ENCODE assay signal across 11 cellular contexts in the genomic region with DNA sequence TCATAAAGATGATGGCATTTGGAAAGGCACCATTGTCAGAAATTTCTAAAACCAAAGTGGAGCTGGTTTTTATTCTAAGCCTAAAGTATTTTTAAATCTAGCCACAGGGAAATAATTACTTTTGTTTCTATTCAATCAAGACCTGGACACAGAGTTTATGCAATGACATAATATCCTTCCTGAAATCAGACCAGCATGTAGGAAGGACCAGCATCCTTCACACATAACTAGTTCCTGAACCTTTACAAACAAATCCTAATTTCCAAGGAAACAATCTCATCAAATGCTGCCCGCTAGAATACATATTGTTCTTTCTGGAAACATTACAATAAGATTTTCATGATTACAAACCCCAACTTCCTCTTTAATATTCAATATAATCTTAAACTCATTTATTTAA. TPM values are rescaled to one million over a fixed set of nuclear protein-coding genes. Genes with fewer than 3 reads are reported as not detected.
DNase-seq lines count a peak whose midpoint lies in the region; ATAC-seq, FAIRE-seq and TF ChIP-seq lines count a peak whose summit lies in the region.
"Had no signal": no experiment of that assay in that cellular context is flagged by ENCODE, and none has a peak within 500 bp of the region (broad histone marks: within the 10 kb centered on the region; RNA-seq: fewer than 3 reads in every experiment).

No MANE protein-coding gene starts in this region.

- no peaks in the 10 kb centered on the region for H4K20me1 ChIP-seq in H9 (ENCODE audit: control insufficient read depth, insufficient read depth, insufficient read length)

- TF ChIP-seq POLR2A in breast epithelium (IDR thresholded peaks at IDR 0.05), result no peak

- H3K27me3 Mint-ChIP-seq in H9 (ENCODE audit: low read depth) (no peaks in the 10 kb centered on the region; the same call in 1 of the 2 replicates), WTC11 (ENCODE audit: low read depth) (no peaks in the 10 kb centered on the region)

- H3K4me3 Mint-ChIP-seq in H9, result no peak overlapping the region
- no peak overlapping the region for H3K4me3 Mint-ChIP-seq in WTC11

- no peak overlapping the region for H4K5ac ChIP-seq in H9 (ENCODE audit: insufficient read length, low read depth, low read length)

- H3K23ac ChIP-seq in H9 (ENCODE audit: insufficient read length, low read depth, low read length), result no peak overlapping the region

- H3K23me2 ChIP-seq in H9 (ENCODE audit: insufficient read length, low read depth, low read length, poor library complexity, severe bottlenecking), result peaks cover 4% of the 10 kb centered on the region

- no peak overlapping the region for H3K56ac ChIP-seq in H9 (ENCODE audit: insufficient read length, low read depth, low read length)

- H4K8ac ChIP-seq in H9 (replicated peaks; ENCODE audit: insufficient read length, low read depth, low read length), result no peak overlapping the region

- no peak overlapping the region for H3K4ac ChIP-seq in H9 (ENCODE audit: low read depth, low read length)

- H3K4me1 Mint-ChIP-seq in H9, result peaks cover 25 to 29% of the 10 kb centered on the region in 2 experiments
- peaks cover 25% of the 10 kb centered on the region for H3K4me1 Mint-ChIP-seq in WTC11

- WGBS in H9 (ENCODE audit: extremely low coverage, insufficient read length, low lambda C conversion rate), result 100% methylated on average over 1 of the region's 1 CpG

- H2BK5ac ChIP-seq in H9 (ENCODE audit: insufficient read length, low read length), result no peak overlapping the region

- TF ChIP-seq CTCF in HFF-Myc (IDR thresholded peaks at IDR 0.05; ENCODE audit: low read depth, low read length, missing control alignments) (no peak), breast epithelium (IDR thresholded peaks at IDR 0.05) (no peak), kidney (IDR thresholded peaks at IDR 0.05; ENCODE audit: borderline replicate concordance, extremely low read depth, insufficient read depth) (no peak), H9 (conservative IDR thresholded peaks at IDR 0.05) (no peak), WTC11 (IDR thresholded peaks at IDR 0.05) (no peak)

- H3K9me3 ChIP-seq in breast epithelium (no peaks in the 10 kb centered on the region), kidney (ENCODE audit: control insufficient read depth in 1 of 2, low read length in 2 of 2) (no peaks in the 10 kb centered on the region), skeletal muscle tissue (ENCODE audit: control insufficient read depth in 3 of 3, low read length in 3 of 3) (no peaks in the 10 kb centered on the region), H9 (ENCODE audit: control insufficient read depth, low read depth, low read length) (no peaks in the 10 kb centered on the region)
- no peaks in the 10 kb centered on the region for H3K9me3 ChIP-seq in effector memory CD4-positive, alpha-beta T cell (ENCODE audit: control insufficient read depth, low read length)

- H3K79me2 ChIP-seq in H9 (ENCODE audit: insufficient read depth, low read length), result no peaks in the 10 kb centered on the region

- H3K27ac Mint-ChIP-seq in H9 (no peak overlapping the region), WTC11 (no peak overlapping the region)

- DNase-seq in HFF-Myc (ENCODE audit: extremely low read depth, low read depth) (no peak), breast epithelium (ENCODE audit: low spot score in 2 of 2) (no peak), kidney (no peak), H9 (no peak), WTC11 (ENCODE audit: low spot score) (no peak)
- DNase-seq in effector memory CD4-positive, alpha-beta T cell, result no peak
- DNase-seq: activated T-cell treated with anti-CD3 and anti-CD28 coated beads for 4 hours, DMS79 treated with DMSO at 0.1 percent for 48 hours, NCI-H1105 had no signal

- H3K9ac ChIP-seq in kidney (ENCODE audit: low read length in 2 of 2), result peak overlapping the region in 1 of 2 donors; percentile 99
- peak overlapping the region; percentile 9 to 98 (median 83) for H3K9ac ChIP-seq in skeletal muscle tissue (ENCODE audit: low read depth in 1 of 3, low read length in 3 of 3)
- H3K9ac ChIP-seq in H9 (ENCODE audit: extremely low read depth, insufficient read length, low read length), result no peak overlapping the region

- intact Hi-C loops in breast epithelium (cut with DNase I; ENCODE audit: low total_unique reads), result no loop called here
- intact Hi-C loops in kidney (cut with DNase I), result no loop called here

- H3K4me2 ChIP-seq in H9 (ENCODE audit: insufficient read depth, insufficient read length, low read length), result no peak overlapping the region

- H3T11ph ChIP-seq in H9 (ENCODE audit: low read length), result no peak overlapping the region

- peak overlapping the region; percentile 8 to 92 for H3K27ac ChIP-seq in breast epithelium
- H3K27ac ChIP-seq in kidney (ENCODE audit: low read depth in 2 of 2, low read length in 2 of 2), result peak overlapping the region in 1 of 2 donors; percentile 92
- peak overlapping the region; percentile 87 for H3K27ac ChIP-seq in skeletal muscle tissue (ENCODE audit: low read depth, low read length)
- no peak overlapping the region for H3K27ac ChIP-seq in H9 (ENCODE audit: insufficient read length, low read depth, low read length)
- H3K27ac ChIP-seq in effector memory CD4-positive, alpha-beta T cell (ENCODE audit: insufficient read depth, low read length, poor library complexity, severe bottlenecking), result no peak overlapping the region

- FAIRE-seq in kidney (lab: Jason Lieb, UNC), result peak; percentile 88

- peaks cover 3 to 4% of the 10 kb centered on the region in 2 donors for H3K4me1 ChIP-seq in breast epithelium
- peaks cover 4 to 37% of the 10 kb centered on the region in 2 donors for H3K4me1 ChIP-seq in kidney (ENCODE audit: control insufficient read depth in 1 of 2, insufficient read depth in 1 of 2, low read depth in 1 of 2, low read length in 2 of 2)
- H3K4me1 ChIP-seq in skeletal muscle tissue (ENCODE audit: control insufficient read depth in 3 of 3, insufficient read depth in 3 of 3, low read length in 3 of 3), result peaks cover 14 to 24% (median 24%) of the 10 kb centered on the region in 3 donors
- H3K4me1 ChIP-seq in H9 (ENCODE audit: insufficient read depth, low read length), result no peaks in the 10 kb centered on the region; the same call in 1 of the 2 replicates
- no peaks in the 10 kb centered on the region for H3K4me1 ChIP-seq in effector memory CD4-positive, alpha-beta T cell (ENCODE audit: control insufficient read depth, insufficient read depth, low read length, poor library complexity, severe bottlenecking)

- no peaks in the 10 kb centered on the region for H3K79me1 ChIP-seq in H9 (ENCODE audit: insufficient read depth, low read depth, low read length, poor library complexity, severe bottlenecking)

- CTCF ChIA-PET in WTC11 (lab: Charles Lee), result no interaction called here

- H3K36me3 Mint-ChIP-seq in H9 (ENCODE audit: insufficient read depth in 1 of 3, low read depth in 3 of 3) (no peaks in the 10 kb centered on the region), WTC11 (no peaks in the 10 kb centered on the region)

- H2BK12ac ChIP-seq in H9 (ENCODE audit: insufficient read length, low read depth, low read length), result no peak overlapping the region

- no peak overlapping the region for H3K14ac ChIP-seq in H9 (ENCODE audit: insufficient read depth, low read length)

- H3K27me3 ChIP-seq in breast epithelium, result no peaks in the 10 kb centered on the region
- no peaks in the 10 kb centered on the region for H3K27me3 ChIP-seq in skeletal muscle tissue (ENCODE audit: control insufficient read depth in 3 of 3, insufficient read depth in 3 of 3, low read length in 3 of 3)
- H3K27me3 ChIP-seq in H9 (ENCODE audit: insufficient read depth, low read length), result no peaks in the 10 kb centered on the region
- no peaks in the 10 kb centered on the region for H3K27me3 ChIP-seq in effector memory CD4-positive, alpha-beta T cell (replicated peaks; ENCODE audit: control insufficient read depth, insufficient read depth, low read length, poor library complexity, severe bottlenecking)

- no peak overlapping the region for H2BK20ac ChIP-seq in H9 (ENCODE audit: low read depth, low read length, poor library complexity, severe bottlenecking)

- POLR2A ChIA-PET in WTC11 (lab: Charles Lee), result no interaction called here

- H3K4me3 ChIP-seq in HFF-Myc (replicated peaks; ENCODE audit: low read depth, low read length), result peak overlapping the region; percentile 74
- H3K4me3 ChIP-seq in breast epithelium, result peak overlapping the region; percentile 65 to 83 (median 69)
- peak overlapping the region; percentile 85 to 99 for H3K4me3 ChIP-seq in kidney (ENCODE audit: low read length in 2 of 2)
- peak overlapping the region in 2 of 3 donors; percentile 4 to 98 for H3K4me3 ChIP-seq in skeletal muscle tissue (ENCODE audit: low read length in 3 of 3)
- H3K4me3 ChIP-seq in effector memory CD4-positive, alpha-beta T cell (ENCODE audit: insufficient read depth, low read depth, low read length, poor library complexity, severe bottlenecking), result no peak overlapping the region

- no peaks in the 10 kb centered on the region for H3K9me3 Mint-ChIP-seq in H9
- H3K9me3 Mint-ChIP-seq in WTC11, result no peaks in the 10 kb centered on the region

- no peak overlapping the region for H2BK120ac ChIP-seq in H9 (ENCODE audit: low read depth, low read length, poor library complexity, severe bottlenecking)

- H2AK5ac ChIP-seq in H9 (ENCODE audit: insufficient read length, low read length), result no peak overlapping the region

- H3K18ac ChIP-seq in H9 (ENCODE audit: insufficient read length, low read depth, low read length), result no peak overlapping the region

- H2BK15ac ChIP-seq in H9 (ENCODE audit: low read depth, low read length), result no peak overlapping the region

- ATAC-seq in WTC11 (no peak), HG02938 (IDR thresholded peaks at IDR 0.05; ENCODE audit: unreplicated experiment) (no peak)

- no peaks in the 10 kb centered on the region for H3K36me3 ChIP-seq in breast epithelium
- no peaks in the 10 kb centered on the region for H3K36me3 ChIP-seq in kidney (ENCODE audit: control insufficient read depth in 1 of 2, insufficient read depth in 2 of 2, low read length in 2 of 2)
- H3K36me3 ChIP-seq in skeletal muscle tissue (ENCODE audit: control insufficient read depth in 3 of 3, insufficient read depth in 3 of 3, low read length in 3 of 3), result no peaks in the 10 kb centered on the region
- no peaks in the 10 kb centered on the region for H3K36me3 ChIP-seq in effector memory CD4-positive, alpha-beta T cell (ENCODE audit: control insufficient read depth, insufficient read depth, low read length)

- H2AFZ ChIP-seq in H9 (ENCODE audit: low read length), result no peak overlapping the region

- H4K91ac ChIP-seq in H9 (ENCODE audit: insufficient read length, low read depth, low read length), result no peak overlapping the region

TF ChIP-seq in WTC11, 78 proteins besides CTCF, POLR2A, EP300 and RAD21 (continues in another document):
- TF ChIP-seq NFE2L1 (CRISPR knock-in tag; IDR thresholded peaks at IDR 0.05), result no peak
- TF ChIP-seq SP1 (CRISPR knock-in tag; conservative IDR thresholded peaks at IDR 0.05), result no peak

RNA-seq across cellular contexts. Expression of a gene that starts 1.5 kb away (rescaled TPM):
- total RNA-seq in breast epithelium (10 to 100 TPM; 42.4 to 62.3 (median 58.7) TPM), kidney (37.2 TPM), skeletal muscle tissue (30.3 TPM), H9 (2021) (2.1 and 2.7 TPM in 2 replicates), WTC11 (2021) (4.0 to 4.4 TPM (median 4.2 TPM) in 3 replicates)
- polyA plus RNA-seq in kidney (ENCODE audit: insufficient read depth, low read depth, low replicate concordance), result 5.1 TPM

Comparison
In these comparisons a context has a peak if more than half of its experiments do, and no peak if none do; other contexts are left out.
1. H3K27ac ChIP-seq: peak in breast epithelium (2 of 2) and skeletal muscle tissue (single experiment); none in H9 (single experiment) and effector memory CD4-positive, alpha-beta T cell (single experiment).